Comparison of ENCODE assay signal across 1 cellular context in the genomic region with DNA sequence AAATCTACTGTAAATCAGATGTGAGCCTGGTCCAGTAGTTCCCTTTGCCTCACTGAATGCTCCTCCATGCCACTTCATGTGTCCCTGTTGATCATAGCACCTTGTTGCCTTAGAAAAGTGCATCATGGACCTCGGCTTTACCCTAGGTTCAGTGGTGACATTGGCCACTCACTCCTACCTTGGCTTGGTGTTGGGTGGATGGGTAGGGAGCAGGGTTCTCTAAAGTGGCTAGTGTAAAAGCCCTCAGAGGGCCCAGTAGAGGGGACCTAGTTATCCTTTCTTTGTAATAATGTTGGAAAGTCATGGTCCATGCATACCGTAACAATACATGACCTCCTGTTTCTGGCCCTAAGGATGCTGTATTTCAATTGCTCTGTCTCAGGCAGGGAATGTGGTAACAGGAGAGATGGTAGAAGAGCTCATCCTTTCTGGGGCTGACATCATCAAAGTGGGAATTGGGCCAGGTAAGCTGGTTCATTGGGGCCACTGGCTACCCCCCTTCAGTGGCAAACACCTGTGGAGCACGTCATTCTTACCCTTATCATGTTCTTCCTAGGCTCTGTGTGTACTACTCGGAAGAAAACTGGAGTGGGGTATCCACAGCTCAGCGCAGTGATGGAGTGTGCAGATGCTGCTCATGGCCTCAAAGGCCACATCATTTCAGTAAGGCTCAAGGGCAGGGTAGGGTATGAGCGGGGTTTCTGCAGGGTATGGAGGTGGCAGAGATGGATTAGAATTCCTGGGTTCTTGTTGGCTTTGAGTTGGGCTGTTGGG.
TF ChIP-seq lines count a peak whose summit lies in the region.

No MANE protein-coding gene starts in this region.

TF ChIP-seq in HepG2, 621 proteins besides CTCF, POLR2A, EP300 and RAD21 (continues in another document):
- TF ChIP-seq ZNF879 (CRISPR knock-in tag; IDR thresholded peaks at IDR 0.05) (no peak), ZNF552 (CRISPR knock-in tag; IDR thresholded peaks at IDR 0.05; ENCODE audit: borderline replicate concordance) (no peak), DR1 (CRISPR knock-in tag; IDR thresholded peaks at IDR 0.05) (no peak), POLR2G (IDR thresholded peaks at IDR 0.05; ENCODE audit: low read depth, low read length) (peak; percentile 56; the same call in 1 of the 2 replicates), MED13 (CRISPR knock-in tag; IDR thresholded peaks at IDR 0.05) (no peak), ZNF616 (CRISPR knock-in tag; IDR thresholded peaks at IDR 0.05; ENCODE audit: low read depth) (no peak), ZNF687 (CRISPR knock-in tag; IDR thresholded peaks at IDR 0.05) (no peak), STAT5B (CRISPR knock-in tag; IDR thresholded peaks at IDR 0.05) (no peak), KAT2B (IDR thresholded peaks at IDR 0.05; ENCODE audit: borderline replicate concordance, low read depth, low read length) (no peak), HOXA9 (CRISPR knock-in tag; IDR thresholded peaks at IDR 0.05; ENCODE audit: borderline replicate concordance) (0 out of 2 replicates have a peak, but pooled peaks have one; percentile 64), ZNF337 (CRISPR knock-in tag; IDR thresholded peaks at IDR 0.05; ENCODE audit: borderline replicate concordance, low read depth) (no peak), KDM6A (CRISPR knock-in tag; IDR thresholded peaks at IDR 0.05; ENCODE audit: low read depth) (no peak), CBX5 (CRISPR knock-in tag; IDR thresholded peaks at IDR 0.05; ENCODE audit: borderline replicate concordance) (no peak), RBM22 (optimal IDR thresholded peaks at IDR 0.05; ENCODE audit: low read length) (peak; percentile 17), HOXA7 (CRISPR knock-in tag; IDR thresholded peaks at IDR 0.05) (no peak), FOXC1 (CRISPR knock-in tag; IDR thresholded peaks at IDR 0.05; ENCODE audit: borderline replicate concordance) (no peak), ZNF724P (CRISPR knock-in tag; IDR thresholded peaks at IDR 0.05; ENCODE audit: borderline replicate concordance) (no peak), EEA1 (CRISPR knock-in tag; IDR thresholded peaks at IDR 0.05; ENCODE audit: borderline replicate concordance) (no peak), TSC22D2 (CRISPR knock-in tag; IDR thresholded peaks at IDR 0.05; ENCODE audit: borderline replicate concordance) (no peak), POLR2AphosphoS5 (IDR thresholded peaks at IDR 0.05; ENCODE audit: low read depth, low read length) (peak; percentile 39), THAP7 (CRISPR knock-in tag; IDR thresholded peaks at IDR 0.05) (0 out of 2 replicates have a peak, but pooled peaks have one; percentile 38), REL (CRISPR knock-in tag; conservative IDR thresholded peaks at IDR 0.05) (no peak), CCAR2 (optimal IDR thresholded peaks at IDR 0.05; ENCODE audit: low read depth, low read length) (peak; percentile 58), AGO2 (optimal IDR thresholded peaks at IDR 0.05; ENCODE audit: low read depth, low read length) (no peak), PCBP1 (IDR thresholded peaks at IDR 0.05; ENCODE audit: borderline replicate concordance, low read depth, low read length) (no peak), ZNF513 (CRISPR knock-in tag; conservative IDR thresholded peaks at IDR 0.05) (no peak), SSRP1 (CRISPR knock-in tag; IDR thresholded peaks at IDR 0.05) (peak; percentile 90), PAF1 (CRISPR knock-in tag; IDR thresholded peaks at IDR 0.05) (peak; percentile 68), NCOA1 (CRISPR knock-in tag; IDR thresholded peaks at IDR 0.05) (no peak), SETDB1 (CRISPR knock-in tag; IDR thresholded peaks at IDR 0.05; ENCODE audit: borderline replicate concordance) (no peak), ZBTB26 (CRISPR knock-in tag; IDR thresholded peaks at IDR 0.05; ENCODE audit: borderline replicate concordance) (no peak)
- TF ChIP-seq, protein P1, sequence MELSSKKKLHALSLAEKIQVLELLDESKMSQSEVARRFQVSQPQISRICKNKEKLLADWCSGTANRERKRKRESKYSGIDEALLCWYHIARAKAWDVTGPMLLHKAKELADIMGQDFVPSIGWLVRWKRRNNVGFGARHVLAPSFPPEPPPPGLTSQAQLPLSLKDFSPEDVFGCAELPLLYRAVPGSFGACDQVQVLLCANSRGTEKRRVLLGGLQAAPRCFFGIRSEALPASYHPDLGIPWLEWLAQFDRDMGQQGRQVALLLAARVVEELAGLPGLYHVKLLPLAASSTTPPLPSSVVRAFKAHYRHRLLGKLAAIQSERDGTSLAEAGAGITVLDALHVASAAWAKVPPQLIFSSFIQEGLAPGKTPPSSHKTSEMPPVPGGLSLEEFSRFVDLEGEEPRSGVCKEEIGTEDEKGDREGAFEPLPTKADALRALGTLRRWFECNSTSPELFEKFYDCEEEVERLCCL (CRISPR knock-in tag; IDR thresholded peaks at IDR 0.05; ENCODE audit: borderline replicate concordance): 0 out of 2 replicates have a peak, but pooled peaks have one; percentile 35
- TF ChIP-seq, protein P2, sequence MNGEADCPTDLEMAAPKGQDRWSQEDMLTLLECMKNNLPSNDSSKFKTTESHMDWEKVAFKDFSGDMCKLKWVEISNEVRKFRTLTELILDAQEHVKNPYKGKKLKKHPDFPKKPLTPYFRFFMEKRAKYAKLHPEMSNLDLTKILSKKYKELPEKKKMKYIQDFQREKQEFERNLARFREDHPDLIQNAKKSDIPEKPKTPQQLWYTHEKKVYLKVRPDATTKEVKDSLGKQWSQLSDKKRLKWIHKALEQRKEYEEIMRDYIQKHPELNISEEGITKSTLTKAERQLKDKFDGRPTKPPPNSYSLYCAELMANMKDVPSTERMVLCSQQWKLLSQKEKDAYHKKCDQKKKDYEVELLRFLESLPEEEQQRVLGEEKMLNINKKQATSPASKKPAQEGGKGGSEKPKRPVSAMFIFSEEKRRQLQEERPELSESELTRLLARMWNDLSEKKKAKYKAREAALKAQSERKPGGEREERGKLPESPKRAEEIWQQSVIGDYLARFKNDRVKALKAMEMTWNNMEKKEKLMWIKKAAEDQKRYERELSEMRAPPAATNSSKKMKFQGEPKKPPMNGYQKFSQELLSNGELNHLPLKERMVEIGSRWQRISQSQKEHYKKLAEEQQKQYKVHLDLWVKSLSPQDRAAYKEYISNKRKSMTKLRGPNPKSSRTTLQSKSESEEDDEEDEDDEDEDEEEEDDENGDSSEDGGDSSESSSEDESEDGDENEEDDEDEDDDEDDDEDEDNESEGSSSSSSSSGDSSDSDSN (CRISPR knock-in tag; IDR thresholded peaks at IDR 0.05): no peak
- TF ChIP-seq, protein P3, sequence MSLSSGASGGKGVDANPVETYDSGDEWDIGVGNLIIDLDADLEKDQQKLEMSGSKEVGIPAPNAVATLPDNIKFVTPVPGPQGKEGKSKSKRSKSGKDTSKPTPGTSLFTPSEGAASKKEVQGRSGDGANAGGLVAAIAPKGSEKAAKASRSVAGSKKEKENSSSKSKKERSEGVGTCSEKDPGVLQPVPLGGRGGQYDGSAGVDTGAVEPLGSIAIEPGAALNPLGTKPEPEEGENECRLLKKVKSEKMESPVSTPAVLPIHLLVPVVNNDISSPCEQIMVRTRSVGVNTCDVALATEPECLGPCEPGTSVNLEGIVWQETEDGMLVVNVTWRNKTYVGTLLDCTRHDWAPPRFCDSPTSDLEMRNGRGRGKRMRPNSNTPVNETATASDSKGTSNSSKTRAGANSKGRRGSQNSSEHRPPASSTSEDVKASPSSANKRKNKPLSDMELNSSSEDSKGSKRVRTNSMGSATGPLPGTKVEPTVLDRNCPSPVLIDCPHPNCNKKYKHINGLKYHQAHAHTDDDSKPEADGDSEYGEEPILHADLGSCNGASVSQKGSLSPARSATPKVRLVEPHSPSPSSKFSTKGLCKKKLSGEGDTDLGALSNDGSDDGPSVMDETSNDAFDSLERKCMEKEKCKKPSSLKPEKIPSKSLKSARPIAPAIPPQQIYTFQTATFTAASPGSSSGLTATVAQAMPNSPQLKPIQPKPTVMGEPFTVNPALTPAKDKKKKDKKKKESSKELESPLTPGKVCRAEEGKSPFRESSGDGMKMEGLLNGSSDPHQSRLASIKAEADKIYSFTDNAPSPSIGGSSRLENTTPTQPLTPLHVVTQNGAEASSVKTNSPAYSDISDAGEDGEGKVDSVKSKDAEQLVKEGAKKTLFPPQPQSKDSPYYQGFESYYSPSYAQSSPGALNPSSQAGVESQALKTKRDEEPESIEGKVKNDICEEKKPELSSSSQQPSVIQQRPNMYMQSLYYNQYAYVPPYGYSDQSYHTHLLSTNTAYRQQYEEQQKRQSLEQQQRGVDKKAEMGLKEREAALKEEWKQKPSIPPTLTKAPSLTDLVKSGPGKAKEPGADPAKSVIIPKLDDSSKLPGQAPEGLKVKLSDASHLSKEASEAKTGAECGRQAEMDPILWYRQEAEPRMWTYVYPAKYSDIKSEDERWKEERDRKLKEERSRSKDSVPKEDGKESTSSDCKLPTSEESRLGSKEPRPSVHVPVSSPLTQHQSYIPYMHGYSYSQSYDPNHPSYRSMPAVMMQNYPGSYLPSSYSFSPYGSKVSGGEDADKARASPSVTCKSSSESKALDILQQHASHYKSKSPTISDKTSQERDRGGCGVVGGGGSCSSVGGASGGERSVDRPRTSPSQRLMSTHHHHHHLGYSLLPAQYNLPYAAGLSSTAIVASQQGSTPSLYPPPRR (CRISPR knock-in tag; IDR thresholded peaks at IDR 0.05; ENCODE audit: borderline replicate concordance): peak; percentile 51; the same call in 1 of the 2 replicates
- TF ChIP-seq, protein P4, sequence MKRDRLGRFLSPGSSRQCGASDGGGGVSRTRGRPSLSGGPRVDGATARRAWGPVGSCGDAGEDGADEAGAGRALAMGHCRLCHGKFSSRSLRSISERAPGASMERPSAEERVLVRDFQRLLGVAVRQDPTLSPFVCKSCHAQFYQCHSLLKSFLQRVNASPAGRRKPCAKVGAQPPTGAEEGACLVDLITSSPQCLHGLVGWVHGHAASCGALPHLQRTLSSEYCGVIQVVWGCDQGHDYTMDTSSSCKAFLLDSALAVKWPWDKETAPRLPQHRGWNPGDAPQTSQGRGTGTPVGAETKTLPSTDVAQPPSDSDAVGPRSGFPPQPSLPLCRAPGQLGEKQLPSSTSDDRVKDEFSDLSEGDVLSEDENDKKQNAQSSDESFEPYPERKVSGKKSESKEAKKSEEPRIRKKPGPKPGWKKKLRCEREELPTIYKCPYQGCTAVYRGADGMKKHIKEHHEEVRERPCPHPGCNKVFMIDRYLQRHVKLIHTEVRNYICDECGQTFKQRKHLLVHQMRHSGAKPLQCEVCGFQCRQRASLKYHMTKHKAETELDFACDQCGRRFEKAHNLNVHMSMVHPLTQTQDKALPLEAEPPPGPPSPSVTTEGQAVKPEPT (CRISPR knock-in tag; IDR thresholded peaks at IDR 0.05; ENCODE audit: low read depth): 0 out of 2 replicates have a peak, but pooled peaks have one; percentile 35
- TF ChIP-seq, protein P5, sequence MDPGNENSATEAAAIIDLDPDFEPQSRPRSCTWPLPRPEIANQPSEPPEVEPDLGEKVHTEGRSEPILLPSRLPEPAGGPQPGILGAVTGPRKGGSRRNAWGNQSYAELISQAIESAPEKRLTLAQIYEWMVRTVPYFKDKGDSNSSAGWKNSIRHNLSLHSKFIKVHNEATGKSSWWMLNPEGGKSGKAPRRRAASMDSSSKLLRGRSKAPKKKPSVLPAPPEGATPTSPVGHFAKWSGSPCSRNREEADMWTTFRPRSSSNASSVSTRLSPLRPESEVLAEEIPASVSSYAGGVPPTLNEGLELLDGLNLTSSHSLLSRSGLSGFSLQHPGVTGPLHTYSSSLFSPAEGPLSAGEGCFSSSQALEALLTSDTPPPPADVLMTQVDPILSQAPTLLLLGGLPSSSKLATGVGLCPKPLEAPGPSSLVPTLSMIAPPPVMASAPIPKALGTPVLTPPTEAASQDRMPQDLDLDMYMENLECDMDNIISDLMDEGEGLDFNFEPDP (CRISPR knock-in tag; conservative IDR thresholded peaks at IDR 0.05): no peak
